Comparison of ENCODE assay signal across 20 cellular contexts in genomic region chr17:65121368-65121767, GRCh38. TPM values are rescaled to one million over a fixed set of nuclear protein-coding genes. Genes with fewer than 3 reads are reported as not detected.
DNase-seq lines count a peak whose midpoint lies in the region; ATAC-seq, FAIRE-seq and TF ChIP-seq lines count a peak whose summit lies in the region.
"Had no signal": no experiment of that assay in that cellular context is flagged by ENCODE, and none has a peak within 500 bp of the region (broad histone marks: within the 10 kb centered on the region; RNA-seq: fewer than 3 reads in every experiment).

No MANE protein-coding gene starts in this region.

- intact Hi-C loops in HepG2 (cut with micrococcal nuclease; ENCODE audit: unreplicated experiment), result no loop called here
- intact Hi-C loops in right lobe of liver (cut with DNase I), result no loop called here
- intact Hi-C loops in K562 (cut with micrococcal nuclease), result no loop called here
- intact Hi-C loops in prostate gland (cut with DNase I), result no loop called here
- intact Hi-C loops in PC-9 (cut with micrococcal nuclease; ENCODE audit: unreplicated experiment), result no loop called here

- TF ChIP-seq POLR2A in HepG2 (IDR thresholded peaks at IDR 0.05; ENCODE audit: insufficient read depth in 1 of 2, low read depth in 2 of 2, low read length in 2 of 2), result no peak
- no peak for TF ChIP-seq POLR2A in right lobe of liver (IDR thresholded peaks at IDR 0.05)
- TF ChIP-seq POLR2A in K562 (conservative IDR thresholded peaks at IDR 0.05), result no peak
- TF ChIP-seq POLR2A in prostate gland (IDR thresholded peaks at IDR 0.05), result no peak

- H3K9ac ChIP-seq in HepG2 (ENCODE audit: insufficient read depth, low read depth, low read length) (no peak overlapping the region), K562 (ENCODE audit: insufficient read depth in 1 of 2, low read depth in 2 of 2, low read length in 2 of 2) (no peak overlapping the region)
- H3K9ac ChIP-seq: neural progenitor cell had no signal

- H3K27me3 ChIP-seq in HepG2 (ENCODE audit: control insufficient read depth in 1 of 2, insufficient read depth in 2 of 2, low read length in 2 of 2) (peaks cover 0 to 2% of the 10 kb centered on the region in 2 experiments; a peak in 1 of 5 replicates), right lobe of liver (no peaks in the 10 kb centered on the region), RWPE2 (ENCODE audit: insufficient read depth, poor library complexity, severe bottlenecking) (no peaks in the 10 kb centered on the region), K562 (ENCODE audit: control insufficient read depth in 2 of 2, insufficient read depth in 2 of 2, low read length in 2 of 2) (no peaks in the 10 kb centered on the region), prostate gland (replicated peaks; ENCODE audit: insufficient read depth) (no peaks in the 10 kb centered on the region), PC-9 (ENCODE audit: insufficient read depth, low read depth) (no peaks in the 10 kb centered on the region)
- H3K27me3 ChIP-seq: esophagus muscularis mucosa, neural progenitor cell, right atrium auricular region, suprapubic skin had no signal

- H4K20me1 ChIP-seq in HepG2 (ENCODE audit: insufficient read depth, low read length) (no peaks in the 10 kb centered on the region), K562 (replicated peaks; ENCODE audit: control insufficient read depth, insufficient read depth, low read length) (no peaks in the 10 kb centered on the region), PC-9 (ENCODE audit: insufficient read depth) (no peaks in the 10 kb centered on the region)

- no peak overlapping the region for H3K4me3 ChIP-seq in HepG2 (replicated peaks in 1 of 3; ENCODE audit: insufficient read depth in 1 of 3, low read depth in 2 of 3, low read length in 3 of 3)
- H3K4me3 ChIP-seq in right lobe of liver, result no peak overlapping the region
- no peak overlapping the region for H3K4me3 ChIP-seq in RWPE2 (ENCODE audit: severe bottlenecking)
- no peak overlapping the region for H3K4me3 ChIP-seq in K562
- H3K4me3 ChIP-seq in prostate gland, result no peak overlapping the region
- H3K4me3 ChIP-seq in PC-9, result no peak overlapping the region
- H3K4me3 ChIP-seq: esophagus muscularis mucosa, neural progenitor cell, right atrium auricular region, suprapubic skin had no signal

- DNase-seq in HepG2 (ENCODE audit: low spot score) (no peak), right lobe of liver (no peak), RWPE2 (ENCODE audit: low spot score) (no peak), K562 (ENCODE audit: extremely low read depth in 1 of 4, low spot score in 3 of 4) (no peak), prostate gland (ENCODE audit: low spot score) (no peak), HuH-7.5 (ENCODE audit: low spot score) (no peak), PC-9 (no peak), medulla oblongata (ENCODE audit: extremely low spot score) (no peak)
- DNase-seq: activated gamma-delta T cell treated with Interleukin-2 at 50 U/mL for 16 hours, GOT3, Kasumi-1, NCI-H187, SIG-M5, T1000 had no signal

- H3K9me1 ChIP-seq in K562 (ENCODE audit: control insufficient read depth, insufficient read depth, low read length), result no peaks in the 10 kb centered on the region

- ATAC-seq in HepG2 (no peak), right lobe of liver (no peak), RWPE2 (ENCODE audit: low read depth) (no peak), K562 (no peak)

- peaks cover 22% of the 10 kb centered on the region for H3K4me1 ChIP-seq in HepG2 (ENCODE audit: insufficient read depth, low read length)
- peaks cover 0 to 9% (median 0%) of the 10 kb centered on the region in 4 donors for H3K4me1 ChIP-seq in right lobe of liver
- H3K4me1 ChIP-seq in RWPE2 (ENCODE audit: insufficient read depth, poor library complexity, severe bottlenecking), result peaks cover 19% of the 10 kb centered on the region
- peaks cover 7 to 11% of the 10 kb centered on the region in 2 experiments for H3K4me1 ChIP-seq in K562 (replicated peaks in 1 of 2; ENCODE audit: control insufficient read depth in 2 of 2, insufficient read depth in 2 of 2, low read length in 2 of 2)
- no peaks in the 10 kb centered on the region for H3K4me1 ChIP-seq in prostate gland (replicated peaks)
- peaks cover 21% of the 10 kb centered on the region for H3K4me1 ChIP-seq in PC-9 (replicated peaks; ENCODE audit: insufficient read depth)

- H3F3A ChIP-seq in PC-9 (ENCODE audit: insufficient read depth, low read depth), result peaks cover 16% of the 10 kb centered on the region; the same call in 1 of the 2 replicates

- H3K9me2 ChIP-seq in PC-9 (ENCODE audit: insufficient read depth), result no peaks in the 10 kb centered on the region

- BruUV-seq in HepG2 (replicated peaks; lab: Mats Ljungman, UMichigan), result no TSS peak
- no TSS peak for BruUV-seq in K562 (replicated peaks; lab: Mats Ljungman, UMichigan)
- BruUV-seq in PC-9 (replicated peaks; lab: Mats Ljungman, UMichigan), result no TSS peak

- no peak overlapping the region for H3K27ac ChIP-seq in HepG2 (ENCODE audit: extremely low read length, insufficient read depth, low read length)
- H3K27ac ChIP-seq in right lobe of liver, result no peak overlapping the region
- H3K27ac ChIP-seq in RWPE2 (ENCODE audit: poor library complexity, severe bottlenecking), result peak overlapping the region; percentile 62
- H3K27ac ChIP-seq in K562 (ENCODE audit: extremely low read depth, low read depth, low read length), result no peak overlapping the region
- H3K27ac ChIP-seq in prostate gland, result no peak overlapping the region
- no peak overlapping the region for H3K27ac ChIP-seq in PC-9
- H3K27ac ChIP-seq: esophagus muscularis mucosa, neural progenitor cell, right atrium auricular region, suprapubic skin had no signal

- POLR2A ChIA-PET in HepG2 (lab: Yijun Ruan, JAX) (no interaction called here), K562 (lab: Yijun Ruan, JAX) (no interaction called here), PC-9 (lab: Charles Lee; ENCODE audit: unreplicated experiment) (no interaction called here)

- H3K79me2 ChIP-seq in HepG2 (ENCODE audit: insufficient read depth, low read length) (no peaks in the 10 kb centered on the region), K562 (ENCODE audit: control insufficient read depth, insufficient read depth, low read length) (no peaks in the 10 kb centered on the region), PC-9 (ENCODE audit: low read depth) (no peaks in the 10 kb centered on the region)

- in situ Hi-C loops in HepG2 (cut with HindIII; ENCODE audit: extremely low pct_ligation_motif_present, low pct_unique_long_range_greater_than_20kb), result no loop called here
- in situ Hi-C loops in K562 (cut with MboI), result no loop called here

- peak overlapping the region; percentile 90 for H2AFZ ChIP-seq in HepG2 (ENCODE audit: low read length)
- peak overlapping the region; percentile 60 for H2AFZ ChIP-seq in K562 (ENCODE audit: low read depth, low read length)
- no peak overlapping the region for H2AFZ ChIP-seq in PC-9
- H2AFZ ChIP-seq: neural progenitor cell had no signal

- no peak overlapping the region for H3K4me2 ChIP-seq in HepG2 (ENCODE audit: low read depth, low read length)
- no peak overlapping the region for H3K4me2 ChIP-seq in K562 (ENCODE audit: insufficient read depth, low read length)
- H3K4me2 ChIP-seq in PC-9, result no peak overlapping the region
- H3K4me2 ChIP-seq: neural progenitor cell had no signal

- no peak for TF ChIP-seq RAD21 in HepG2 (CRISPR knock-in tag; IDR thresholded peaks at IDR 0.05)
- no peak for TF ChIP-seq RAD21 in K562 (CRISPR knock-in tag; conservative IDR thresholded peaks at IDR 0.05 in 1 of 2, IDR thresholded peaks at IDR 0.05 in 1 of 2)

- CTCF ChIA-PET in HepG2 (lab: Yijun Ruan, JAX; ENCODE audit: low intra/inter-chr PET ratio, low total read pairs), result no interaction called here
- CTCF ChIA-PET in K562 (lab: Yijun Ruan, JAX; ENCODE audit: low intra/inter-chr PET ratio), result no interaction called here
- CTCF ChIA-PET in PC-9 (lab: Charles Lee), result no interaction called here

- H3K9me3 ChIP-seq in HepG2 (ENCODE audit: low read length), result no peaks in the 10 kb centered on the region
- H3K9me3 ChIP-seq in right lobe of liver, result no peaks in the 10 kb centered on the region
- H3K9me3 ChIP-seq in RWPE2 (ENCODE audit: severe bottlenecking), result no peaks in the 10 kb centered on the region
- no peaks in the 10 kb centered on the region for H3K9me3 ChIP-seq in K562 (replicated peaks; ENCODE audit: control insufficient read depth, insufficient read depth, low read depth, low read length)
- no peaks in the 10 kb centered on the region for H3K9me3 ChIP-seq in prostate gland
- no peaks in the 10 kb centered on the region for H3K9me3 ChIP-seq in PC-9 (ENCODE audit: insufficient read depth, low read depth)
- H3K9me3 ChIP-seq: esophagus muscularis mucosa, right atrium auricular region, suprapubic skin had no signal

- 17% methylated on average over 6 of the region's 6 CpGs for WGBS in HepG2 (ENCODE audit: low lambda C conversion rate)
- WGBS in right lobe of liver (ENCODE audit: insufficient coverage, low coverage, low lambda C conversion rate, missing lambda C conversion rate), result 38% methylated on average over 6 of the region's 6 CpGs
- 18% methylated on average over 5 of the region's 6 CpGs for WGBS in K562 (ENCODE audit: insufficient coverage, low coverage, missing lambda C conversion rate)
- 54% methylated on average over 6 of the region's 6 CpGs for WGBS in prostate gland

- H3K36me3 ChIP-seq in HepG2 (replicated peaks in 1 of 2; ENCODE audit: control insufficient read depth in 1 of 2, insufficient read depth in 2 of 2, low read length in 2 of 2), result no peaks in the 10 kb centered on the region
- H3K36me3 ChIP-seq in right lobe of liver, result no peaks in the 10 kb centered on the region
- H3K36me3 ChIP-seq in RWPE2 (ENCODE audit: low read depth), result no peaks in the 10 kb centered on the region
- no peaks in the 10 kb centered on the region for H3K36me3 ChIP-seq in K562 (ENCODE audit: control insufficient read depth, insufficient read depth, low read length)
- no peaks in the 10 kb centered on the region for H3K36me3 ChIP-seq in prostate gland
- no peaks in the 10 kb centered on the region for H3K36me3 ChIP-seq in PC-9 (ENCODE audit: low read depth)
- H3K36me3 ChIP-seq: esophagus muscularis mucosa, neural progenitor cell, right atrium auricular region, suprapubic skin had no signal

- TF ChIP-seq EP300 in HepG2 (IDR thresholded peaks at IDR 0.05; ENCODE audit: low read depth in 2 of 2, low read length in 2 of 2), result no peak
- TF ChIP-seq EP300 in HepG2 (CRISPR knock-in tag; IDR thresholded peaks at IDR 0.05; ENCODE audit: borderline replicate concordance), result no peak
- no peak for TF ChIP-seq EP300 in K562 (IDR thresholded peaks at IDR 0.05; ENCODE audit: low read length)

- peak; percentile 26 for FAIRE-seq in HepG2 (lab: Jason Lieb, UNC)
- no peak for FAIRE-seq in K562 (lab: Jason Lieb, UNC)
- FAIRE-seq: bronchial epithelial cell, D721Med had no signal

- no peak for TF ChIP-seq CTCF in HepG2 (CRISPR knock-in tag; IDR thresholded peaks at IDR 0.05)
- no peak for TF ChIP-seq CTCF in right lobe of liver (IDR thresholded peaks at IDR 0.05)
- no peak for TF ChIP-seq CTCF in RWPE2 (IDR thresholded peaks at IDR 0.05; ENCODE audit: poor library complexity, severe bottlenecking)
- TF ChIP-seq CTCF in K562 (IDR thresholded peaks at IDR 0.05 in 2 of 3, conservative IDR thresholded peaks at IDR 0.05 in 1 of 3; ENCODE audit: insufficient read depth in 2 of 3, low read depth in 1 of 3, low read length in 3 of 3), result no peak
- no peak for TF ChIP-seq CTCF in prostate gland (IDR thresholded peaks at IDR 0.05)
- no peak for TF ChIP-seq CTCF in PC-9 (conservative IDR thresholded peaks at IDR 0.05)

RNA-seq across cellular contexts. Expression of gene RGS9, which starts 15.8 kb away (rescaled TPM):
- total RNA-seq in HepG2 (2016; rRNA removed; fragmentation: Illumina TruSeq; extraction: Trizol) (0.44 and 0.66 TPM in 2 replicates), right lobe of liver (10 to 100 TPM in 2 of 6 experiments, 1 to 10 TPM in 4; 1.9 to 12.8 (median 5.7) TPM), K562 (2014; rRNA removed) (0.18 and 0.69 TPM in 2 replicates), K562 (2014; rRNA removed; fragmentation: Illumina TruSeq; extraction: Trizol) (0.54 and 0.55 TPM in 2 replicates), K562 (2015; rRNA removed; fragmentation: Illumina TruSeq; extraction: Trizol) (0.38 and 0.65 TPM in 2 replicates), K562 (2021) (0.60 and 0.73 TPM in 2 replicates), prostate gland (1 to 10 TPM; 7.9 to 9.3 TPM), PC-9 (2021) (5.7 and 6.1 TPM in 2 replicates)
- 0.62 and 2.1 TPM in 2 replicates for total RNA-seq in HepG2 (2016; cell fraction: cytosol; rRNA removed; fragmentation: Illumina TruSeq; extraction: Trizol; ENCODE audit: low read depth)
- 0.13 and 0.37 TPM in 2 replicates for total RNA-seq in HepG2 (2016; cell fraction: insoluble cytoplasmic fraction; rRNA removed; fragmentation: Illumina TruSeq; extraction: Trizol)
- total RNA-seq in HepG2 (2016; cell fraction: membrane; rRNA removed; fragmentation: Illumina TruSeq; extraction: Trizol), result 1.5 and 2.3 TPM in 2 replicates
- not detected in 2 replicates for total RNA-seq in HepG2 (2016; cell fraction: nucleus; rRNA removed; fragmentation: Illumina TruSeq; extraction: Trizol)
- polyA plus RNA-seq in HepG2 (2011; rRNA removed) (0.43 and 0.74 TPM in 2 replicates), K562 (2011; rRNA removed) (0.55 and 1.4 TPM in 2 replicates), K562 (2014; fragmentation: Illumina TruSeq; extraction: Trizol) (0.55 and 0.74 TPM in 2 replicates), K562 (2014; fragmentation: Nextera tagmentation; extraction: Ambion mirVana) (under 1 TPM; 0.38 to 0.55 TPM), K562 (2014; rRNA removed) (0.49 TPM in 2 replicates)
- 0.22 and 0.24 TPM in 2 replicates for polyA plus RNA-seq in HepG2 (2011; cell fraction: cytosol; rRNA removed)
- polyA plus RNA-seq in HepG2 (2011; cell fraction: nucleus; rRNA removed), result 0.06 and 0.10 TPM in 2 replicates
- 0.47 and 0.65 TPM in 2 replicates for polyA plus RNA-seq in HepG2 (2012)
- 1.7 and 2.2 TPM in 2 replicates for polyA plus RNA-seq in HepG2 (2016; cell fraction: cytosol; fragmentation: Illumina TruSeq; extraction: Trizol; ENCODE audit: low read depth)
- polyA plus RNA-seq in HepG2 (2016; cell fraction: insoluble cytoplasmic fraction; fragmentation: Illumina TruSeq; extraction: Trizol; ENCODE audit: low read depth), result 0.62 and 0.74 TPM in 2 replicates
- polyA plus RNA-seq in HepG2 (2016; cell fraction: membrane; fragmentation: Illumina TruSeq; extraction: Trizol; ENCODE audit: low read depth), result 1.2 and 1.8 TPM in 2 replicates
- polyA plus RNA-seq in HepG2 (2016; cell fraction: nucleus; fragmentation: Illumina TruSeq; extraction: Trizol; ENCODE audit: insufficient read depth, low read depth), result 0.29 and 0.72 TPM in 2 replicates
- polyA minus RNA-seq in HepG2 (2011; rRNA and poly(A)+ RNA removed; ENCODE audit: low replicate concordance), result 0.20 and 0.23 TPM in 2 replicates
- not detected in 2 replicates for polyA minus RNA-seq in HepG2 (2011; cell fraction: cytosol; rRNA and poly(A)+ RNA removed)
- 0.13 TPM in 1 of 2 replicates, not detected in the other for polyA minus RNA-seq in HepG2 (2011; cell fraction: nucleus; rRNA and poly(A)+ RNA removed)
- 0.39 TPM in 1 of 2 replicates, not detected in the other for total RNA-seq in K562 (2011; cell fraction: chromatin; rRNA removed; ENCODE audit: low replicate concordance)
- total RNA-seq in K562 (2011; cell fraction: nucleolus; rRNA removed), result not detected in 2 replicates
- 0.23 and 0.44 TPM in 2 replicates for total RNA-seq in K562 (2011; cell fraction: nucleoplasm; rRNA removed)
- 0.40 and 0.81 TPM in 2 replicates for polyA plus RNA-seq in K562 (2011; cell fraction: cytosol; rRNA removed)
- 0.24 and 0.33 TPM in 2 replicates for polyA plus RNA-seq in K562 (2011; cell fraction: nucleus; rRNA removed)
- 0.74 and 1.2 TPM in 2 replicates for polyA plus RNA-seq in K562 (2012)
- polyA minus RNA-seq in K562 (2011; rRNA and poly(A)+ RNA removed), result 0.30 and 0.67 TPM in 2 replicates
- not detected in 2 replicates for polyA minus RNA-seq in K562 (2011; cell fraction: cytosol; rRNA and poly(A)+ RNA removed)
- 0.56 TPM in 1 of 2 replicates, not detected in the other for polyA minus RNA-seq in K562 (2011; cell fraction: nucleus; rRNA and poly(A)+ RNA removed)

Comparison
In these comparisons a context has a peak if more than half of its experiments do, and no peak if none do; other contexts are left out.
1. Of the 241 proteins assayed by ChIP-seq in both HepG2 and K562: peak only in HepG2: none; only in K562: none; in both: MAFF; in neither: 239; mixed calls (peak in some experiments, not most) for 1.